9 cellular contexts compared by ENCODE assay signal in the genomic region with DNA sequence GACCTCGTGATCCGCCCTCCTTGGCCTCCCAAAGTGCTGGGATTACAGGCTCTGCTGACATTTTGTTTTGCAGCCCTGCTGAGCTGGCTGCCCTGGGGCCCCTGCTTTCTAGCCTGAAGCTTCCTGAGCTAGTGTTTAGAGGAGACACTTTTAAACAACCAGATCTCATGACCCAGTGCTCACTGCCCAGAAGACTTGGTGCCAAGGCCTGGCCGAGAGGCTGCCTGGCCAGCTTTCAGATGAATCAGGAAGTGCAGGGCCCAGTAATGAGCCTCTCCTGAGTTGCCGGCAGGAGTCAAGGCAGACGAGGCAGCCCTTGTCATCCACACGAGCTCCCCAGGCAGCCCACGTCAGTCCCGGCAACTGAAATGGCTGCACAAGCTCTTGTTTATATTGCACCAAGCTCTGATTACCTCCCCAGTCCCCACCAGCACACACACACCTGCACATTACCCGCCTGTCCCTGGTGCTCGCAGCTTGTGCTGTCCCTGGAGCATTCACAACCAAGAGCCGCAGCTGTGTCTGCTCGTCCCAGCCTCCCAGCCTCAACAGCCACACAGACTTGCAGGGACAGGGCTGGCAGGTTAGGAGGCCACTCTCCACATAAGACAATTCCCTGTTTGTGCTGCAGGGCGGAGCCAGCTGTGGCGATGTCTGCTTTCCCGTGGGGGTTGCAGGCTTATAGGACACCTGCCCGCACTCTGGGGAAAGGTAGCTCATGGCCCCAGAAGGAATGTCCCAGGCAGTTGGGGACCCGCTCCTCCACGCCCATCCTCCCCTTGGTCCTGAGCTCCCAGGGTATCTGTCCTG.
DNase-seq lines count a peak whose midpoint lies in the region; ATAC-seq and TF ChIP-seq lines count a peak whose summit lies in the region.
"Had no signal": no experiment of that assay in that cellular context is flagged by ENCODE, and none has a peak within 500 bp of the region (broad histone marks: within the 10 kb centered on the region; RNA-seq: fewer than 3 reads in every experiment).

No MANE protein-coding gene starts in this region.

- H3K9ac ChIP-seq in MM.1S (ENCODE audit: low read length) = no peak overlapping the region

- TF ChIP-seq CTCF in tibial artery (IDR thresholded peaks at IDR 0.05) = no peak
- no peak for TF ChIP-seq CTCF in MM.1S (IDR thresholded peaks at IDR 0.05; ENCODE audit: low read length)

- H3F3A ChIP-seq in MM.1S (ENCODE audit: insufficient read depth, low read length) = no peaks in the 10 kb centered on the region

- no peak for ATAC-seq in activated naive CD4-positive, alpha-beta T cell treated with anti-CD3 and anti-CD28 coated beads, Interleukin-2, amount 50 U/mL, for 72 hours
- ATAC-seq: activated T-cell treated with anti-CD3 and anti-CD28 coated beads, Interleukin-2, amount 50 U/mL, for 4 hours had no signal

- H3K36me3 ChIP-seq in tibial artery (no peaks in the 10 kb centered on the region), MM.1S (replicated peaks; ENCODE audit: insufficient read depth, low read length) (no peaks in the 10 kb centered on the region)

- no peak overlapping the region for H3K4me2 ChIP-seq in MM.1S (ENCODE audit: low read depth, low read length)

- intact Hi-C loops in tibial artery (cut with DNase I; ENCODE audit: low total_unique reads) = no loop called here

- H3K9me3 Mint-ChIP-seq in activated naive CD4-positive, alpha-beta T cell treated with anti-CD3 and anti-CD28 coated beads, Interleukin-2, amount 50 U/mL, for 72 hours = peaks cover 13 to 22% of the 10 kb centered on the region in 2 donors

- H3K4me3 ChIP-seq in tibial artery = no peak overlapping the region
- no peak overlapping the region for H3K4me3 ChIP-seq in MM.1S (ENCODE audit: low read length)

- DNase-seq in NCI-H2029 treated with DMSO at 0.1 percent for 48 hours (lab: John Stamatoyannopoulos, UW) (peak; percentile 63), SK-N-DZ (ENCODE audit: low spot score) (peak; percentile 41), hippocampal formation (lab: John Stamatoyannopoulos, UW) (peak; percentile 39 to 43), tibial artery (peak; percentile 62 to 71), MM.1S (no peak)
- DNase-seq in activated CD4-positive, alpha-beta T cell treated with anti-CD3 and anti-CD28 coated beads, Interleukin-2, amount 50 U/mL, for 1 hour = no peak
- no peak for DNase-seq in activated naive CD4-positive, alpha-beta T cell treated with anti-CD3 and anti-CD28 coated beads, Interleukin-2, amount 50 U/mL, for 72 hours (ENCODE audit: low spot score in 2 of 2)
- DNase-seq: activated T-cell treated with anti-CD3 and anti-CD28 coated beads, Interleukin-2, amount 50 U/mL, for 4 hours; stimulated activated naive CD4-positive, alpha-beta T cell had no signal

- no peak overlapping the region for H2AFZ ChIP-seq in MM.1S (ENCODE audit: low read length)

- H3K9me2 ChIP-seq in MM.1S (replicated peaks; ENCODE audit: insufficient read depth, low read length) = no peaks in the 10 kb centered on the region

- H3K27ac ChIP-seq in tibial artery (no peak overlapping the region), MM.1S (ENCODE audit: low read length) (no peak overlapping the region)

- H3K9me3 ChIP-seq in tibial artery = peaks cover 0 to 7% (median 0%) of the 10 kb centered on the region in 3 donors
- H3K9me3 ChIP-seq in MM.1S (replicated peaks; ENCODE audit: insufficient read depth, low read length) = no peaks in the 10 kb centered on the region

- H3K27me3 ChIP-seq in tibial artery (peaks cover 0 to 8% of the 10 kb centered on the region in 2 donors), MM.1S (replicated peaks; ENCODE audit: insufficient read depth, low read length) (no peaks in the 10 kb centered on the region)

- no peak overlapping the region for H3K27ac Mint-ChIP-seq in activated naive CD4-positive, alpha-beta T cell treated with anti-CD3 and anti-CD28 coated beads, Interleukin-2, amount 50 U/mL, for 72 hours

- peaks cover 8 to 15% of the 10 kb centered on the region in 2 donors for H3K36me3 Mint-ChIP-seq in activated naive CD4-positive, alpha-beta T cell treated with anti-CD3 and anti-CD28 coated beads, Interleukin-2, amount 50 U/mL, for 72 hours

- no peaks in the 10 kb centered on the region for H4K20me1 ChIP-seq in MM.1S (ENCODE audit: insufficient read depth, low read length)

- no peaks in the 10 kb centered on the region for H3K79me2 ChIP-seq in MM.1S (ENCODE audit: low read length)

- no peaks in the 10 kb centered on the region for H3K4me1 ChIP-seq in tibial artery
- no peaks in the 10 kb centered on the region for H3K4me1 ChIP-seq in MM.1S (ENCODE audit: low read length)

Comparison
In these comparisons a context has a peak if more than half of its experiments do, and no peak if none do; other contexts are left out.
1. DNase-seq: peak in NCI-H2029 treated with DMSO at 0.1 percent for 48 hours (single experiment), SK-N-DZ (single experiment), hippocampal formation (2 of 2) and tibial artery (2 of 2); none in activated CD4-positive, alpha-beta T cell treated with anti-CD3 and anti-CD28 coated beads, Interleukin-2, amount 50 U/mL, for 1 hour (single experiment), MM.1S (single experiment) and activated naive CD4-positive, alpha-beta T cell treated with anti-CD3 and anti-CD28 coated beads, Interleukin-2, amount 50 U/mL, for 72 hours (0 of 2).